1 cellular context compared by ENCODE assay signal in the genomic region with DNA sequence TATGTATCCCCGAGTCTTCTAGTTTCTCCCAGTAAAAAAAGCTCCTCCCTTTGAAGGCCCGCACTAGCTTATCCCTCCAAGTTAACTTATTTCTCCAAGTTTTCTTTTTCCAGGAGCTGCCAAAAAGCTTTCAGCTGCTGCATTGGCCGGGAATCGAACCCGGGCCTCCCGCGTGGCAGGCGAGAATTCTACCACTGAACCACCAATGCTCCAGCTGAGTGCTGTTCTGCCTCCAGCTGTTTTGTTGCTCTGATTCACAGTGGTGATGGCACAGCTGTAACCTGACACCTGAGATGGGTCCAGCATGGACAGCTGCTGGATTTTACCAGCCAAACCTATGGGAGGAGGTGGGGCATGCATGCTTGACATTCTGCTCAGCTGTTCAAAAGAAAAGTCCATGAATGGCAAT.
A peak's percentile ranks its signal among the peaks of the same experiment; 100 is the strongest.
TF ChIP-seq lines count a peak whose summit lies in the region.

No MANE protein-coding gene starts in this region.

TF ChIP-seq in HepG2, 621 proteins besides CTCF, POLR2A, EP300 and RAD21 (continued from another document and continues in another):
- no peak for TF ChIP-seq HNF4G (IDR thresholded peaks at IDR 0.05; ENCODE audit: borderline replicate concordance, low read depth, low read length)
- no peak for TF ChIP-seq HNF4G (CRISPR knock-in tag; IDR thresholded peaks at IDR 0.05; ENCODE audit: borderline replicate concordance, low read depth)
- no peak for TF ChIP-seq NAIF1 (CRISPR knock-in tag; IDR thresholded peaks at IDR 0.05; ENCODE audit: borderline replicate concordance)
- no peak for TF ChIP-seq ZNF296 (CRISPR knock-in tag; conservative IDR thresholded peaks at IDR 0.05)
- TF ChIP-seq ATM (IDR thresholded peaks at IDR 0.05; ENCODE audit: borderline replicate concordance), result no peak
- TF ChIP-seq, protein P1, sequence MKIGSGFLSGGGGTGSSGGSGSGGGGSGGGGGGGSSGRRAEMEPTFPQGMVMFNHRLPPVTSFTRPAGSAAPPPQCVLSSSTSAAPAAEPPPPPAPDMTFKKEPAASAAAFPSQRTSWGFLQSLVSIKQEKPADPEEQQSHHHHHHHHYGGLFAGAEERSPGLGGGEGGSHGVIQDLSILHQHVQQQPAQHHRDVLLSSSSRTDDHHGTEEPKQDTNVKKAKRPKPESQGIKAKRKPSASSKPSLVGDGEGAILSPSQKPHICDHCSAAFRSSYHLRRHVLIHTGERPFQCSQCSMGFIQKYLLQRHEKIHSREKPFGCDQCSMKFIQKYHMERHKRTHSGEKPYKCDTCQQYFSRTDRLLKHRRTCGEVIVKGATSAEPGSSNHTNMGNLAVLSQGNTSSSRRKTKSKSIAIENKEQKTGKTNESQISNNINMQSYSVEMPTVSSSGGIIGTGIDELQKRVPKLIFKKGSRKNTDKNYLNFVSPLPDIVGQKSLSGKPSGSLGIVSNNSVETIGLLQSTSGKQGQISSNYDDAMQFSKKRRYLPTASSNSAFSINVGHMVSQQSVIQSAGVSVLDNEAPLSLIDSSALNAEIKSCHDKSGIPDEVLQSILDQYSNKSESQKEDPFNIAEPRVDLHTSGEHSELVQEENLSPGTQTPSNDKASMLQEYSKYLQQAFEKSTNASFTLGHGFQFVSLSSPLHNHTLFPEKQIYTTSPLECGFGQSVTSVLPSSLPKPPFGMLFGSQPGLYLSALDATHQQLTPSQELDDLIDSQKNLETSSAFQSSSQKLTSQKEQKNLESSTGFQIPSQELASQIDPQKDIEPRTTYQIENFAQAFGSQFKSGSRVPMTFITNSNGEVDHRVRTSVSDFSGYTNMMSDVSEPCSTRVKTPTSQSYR (CRISPR knock-in tag; IDR thresholded peaks at IDR 0.05; ENCODE audit: borderline replicate concordance), result no peak
- no peak for TF ChIP-seq HNRNPH1 (optimal IDR thresholded peaks at IDR 0.05; ENCODE audit: low read depth, low read length)
- no peak for TF ChIP-seq ZFP82 (CRISPR knock-in tag; IDR thresholded peaks at IDR 0.05; ENCODE audit: borderline replicate concordance)
- TF ChIP-seq NR2F6 (IDR thresholded peaks at IDR 0.05), result no peak
- no peak for TF ChIP-seq NR2F6 (CRISPR knock-in tag; IDR thresholded peaks at IDR 0.05)
- no peak for TF ChIP-seq ZNF747 (CRISPR knock-in tag; IDR thresholded peaks at IDR 0.05; ENCODE audit: borderline replicate concordance)
- TF ChIP-seq ZNF326 (CRISPR knock-in tag; IDR thresholded peaks at IDR 0.05; ENCODE audit: borderline replicate concordance), result no peak
- no peak for TF ChIP-seq MYNN (CRISPR knock-in tag; IDR thresholded peaks at IDR 0.05; ENCODE audit: low read depth)
- TF ChIP-seq ZNF703 (CRISPR knock-in tag; IDR thresholded peaks at IDR 0.05; ENCODE audit: borderline replicate concordance), result no peak
- TF ChIP-seq POLR2AphosphoS2 (IDR thresholded peaks at IDR 0.05; ENCODE audit: low read depth, low read length), result no peak
- no peak for TF ChIP-seq CENPBD1 (CRISPR knock-in tag; IDR thresholded peaks at IDR 0.05; ENCODE audit: borderline replicate concordance, low read depth)
- no peak for TF ChIP-seq MXD1 (CRISPR knock-in tag; IDR thresholded peaks at IDR 0.05)
- TF ChIP-seq MATR3 (CRISPR knock-in tag; IDR thresholded peaks at IDR 0.05), result no peak
- TF ChIP-seq GTF3A (CRISPR knock-in tag; conservative IDR thresholded peaks at IDR 0.05), result no peak
- TF ChIP-seq ZNF776 (CRISPR knock-in tag; IDR thresholded peaks at IDR 0.05), result no peak
- TF ChIP-seq, protein P2, sequence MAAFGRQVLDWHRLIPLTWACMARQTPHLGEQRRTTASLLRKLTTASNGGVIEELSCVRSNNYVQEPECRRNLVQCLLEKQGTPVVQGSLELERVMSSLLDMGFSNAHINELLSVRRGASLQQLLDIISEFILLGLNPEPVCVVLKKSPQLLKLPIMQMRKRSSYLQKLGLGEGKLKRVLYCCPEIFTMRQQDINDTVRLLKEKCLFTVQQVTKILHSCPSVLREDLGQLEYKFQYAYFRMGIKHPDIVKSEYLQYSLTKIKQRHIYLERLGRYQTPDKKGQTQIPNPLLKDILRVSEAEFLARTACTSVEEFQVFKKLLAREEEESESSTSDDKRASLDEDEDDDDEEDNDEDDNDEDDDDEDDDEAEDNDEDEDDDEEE (CRISPR knock-in tag; IDR thresholded peaks at IDR 0.05), result no peak
- no peak for TF ChIP-seq ZFX (CRISPR knock-in tag; IDR thresholded peaks at IDR 0.05; ENCODE audit: low read depth)
- TF ChIP-seq SYNCRIP (IDR thresholded peaks at IDR 0.05; ENCODE audit: insufficient read depth, low read depth, low read length), result no peak
- TF ChIP-seq, protein P3, sequence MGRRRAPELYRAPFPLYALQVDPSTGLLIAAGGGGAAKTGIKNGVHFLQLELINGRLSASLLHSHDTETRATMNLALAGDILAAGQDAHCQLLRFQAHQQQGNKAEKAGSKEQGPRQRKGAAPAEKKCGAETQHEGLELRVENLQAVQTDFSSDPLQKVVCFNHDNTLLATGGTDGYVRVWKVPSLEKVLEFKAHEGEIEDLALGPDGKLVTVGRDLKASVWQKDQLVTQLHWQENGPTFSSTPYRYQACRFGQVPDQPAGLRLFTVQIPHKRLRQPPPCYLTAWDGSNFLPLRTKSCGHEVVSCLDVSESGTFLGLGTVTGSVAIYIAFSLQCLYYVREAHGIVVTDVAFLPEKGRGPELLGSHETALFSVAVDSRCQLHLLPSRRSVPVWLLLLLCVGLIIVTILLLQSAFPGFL (CRISPR knock-in tag; IDR thresholded peaks at IDR 0.05), result no peak
- TF ChIP-seq HNF4A (CRISPR knock-in tag; IDR thresholded peaks at IDR 0.05), result no peak
- no peak for TF ChIP-seq ZFP90 (CRISPR knock-in tag; IDR thresholded peaks at IDR 0.05; ENCODE audit: borderline replicate concordance)
- no peak for TF ChIP-seq JUND (CRISPR knock-in tag; IDR thresholded peaks at IDR 0.05)
- TF ChIP-seq KDM2A (CRISPR knock-in tag; IDR thresholded peaks at IDR 0.05; ENCODE audit: borderline replicate concordance, low read depth), result peak; percentile 33; the same call in 1 of the 2 replicates
- TF ChIP-seq KDM5B (CRISPR knock-in tag; IDR thresholded peaks at IDR 0.05; ENCODE audit: borderline replicate concordance), result no peak
- no peak for TF ChIP-seq ZNF329 (CRISPR knock-in tag; IDR thresholded peaks at IDR 0.05; ENCODE audit: low read depth)
- TF ChIP-seq NFE2L2 (IDR thresholded peaks at IDR 0.05; ENCODE audit: low read length), result no peak
- no peak for TF ChIP-seq ZNF333 (CRISPR knock-in tag; IDR thresholded peaks at IDR 0.05; ENCODE audit: borderline replicate concordance)
- no peak for TF ChIP-seq ZNF383 (CRISPR knock-in tag; IDR thresholded peaks at IDR 0.05; ENCODE audit: borderline replicate concordance)
- no peak for TF ChIP-seq RARG (CRISPR knock-in tag; IDR thresholded peaks at IDR 0.05; ENCODE audit: low read depth)
- no peak for TF ChIP-seq ETV6 (CRISPR knock-in tag; conservative IDR thresholded peaks at IDR 0.05)
- TF ChIP-seq, protein P4, sequence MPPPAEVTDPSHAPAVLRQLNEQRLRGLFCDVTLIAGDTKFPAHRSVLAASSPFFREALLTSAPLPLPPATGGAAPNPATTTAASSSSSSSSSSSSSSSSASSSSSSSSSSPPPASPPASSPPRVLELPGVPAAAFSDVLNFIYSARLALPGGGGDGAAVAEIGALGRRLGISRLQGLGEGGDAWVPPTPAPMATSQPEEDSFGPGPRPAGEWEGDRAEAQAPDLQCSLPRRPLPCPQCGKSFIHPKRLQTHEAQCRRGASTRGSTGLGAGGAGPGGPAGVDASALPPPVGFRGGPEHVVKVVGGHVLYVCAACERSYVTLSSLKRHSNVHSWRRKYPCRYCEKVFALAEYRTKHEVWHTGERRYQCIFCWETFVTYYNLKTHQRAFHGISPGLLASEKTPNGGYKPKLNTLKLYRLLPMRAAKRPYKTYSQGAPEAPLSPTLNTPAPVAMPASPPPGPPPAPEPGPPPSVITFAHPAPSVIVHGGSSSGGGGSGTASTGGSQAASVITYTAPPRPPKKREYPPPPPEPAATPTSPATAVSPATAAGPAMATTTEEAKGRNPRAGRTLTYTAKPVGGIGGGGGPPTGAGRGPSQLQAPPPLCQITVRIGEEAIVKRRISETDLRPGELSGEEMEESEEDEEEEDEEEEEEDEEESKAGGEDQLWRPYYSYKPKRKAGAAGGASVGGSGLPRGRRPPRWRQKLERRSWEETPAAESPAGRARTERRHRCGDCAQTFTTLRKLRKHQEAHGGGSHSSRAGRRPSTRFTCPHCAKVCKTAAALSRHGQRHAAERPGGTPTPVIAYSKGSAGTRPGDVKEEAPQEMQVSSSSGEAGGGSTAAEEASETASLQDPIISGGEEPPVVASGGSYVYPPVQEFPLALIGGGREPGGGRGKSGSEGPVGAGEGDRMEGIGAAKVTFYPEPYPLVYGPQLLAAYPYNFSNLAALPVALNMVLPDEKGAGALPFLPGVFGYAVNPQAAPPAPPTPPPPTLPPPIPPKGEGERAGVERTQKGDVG (CRISPR knock-in tag; IDR thresholded peaks at IDR 0.05; ENCODE audit: borderline replicate concordance), result no peak
- 0 out of 2 replicates have a peak, but pooled peaks have one; percentile 23 for TF ChIP-seq ZNF691 (CRISPR knock-in tag; IDR thresholded peaks at IDR 0.05; ENCODE audit: borderline replicate concordance, low read depth)
- TF ChIP-seq ZNF260 (CRISPR knock-in tag; IDR thresholded peaks at IDR 0.05; ENCODE audit: borderline replicate concordance, low read depth), result no peak
- TF ChIP-seq SP2 (CRISPR knock-in tag; IDR thresholded peaks at IDR 0.05), result no peak
- no peak for TF ChIP-seq MAX (IDR thresholded peaks at IDR 0.05)
- no peak for TF ChIP-seq KMT2A (CRISPR knock-in tag; IDR thresholded peaks at IDR 0.05)
- TF ChIP-seq ZMYM3 (CRISPR knock-in tag; IDR thresholded peaks at IDR 0.05), result no peak
- TF ChIP-seq ZNF746 (CRISPR knock-in tag; IDR thresholded peaks at IDR 0.05), result no peak
- no peak; the same call in 1 of the 2 replicates for TF ChIP-seq MYC (CRISPR knock-in tag; IDR thresholded peaks at IDR 0.05; ENCODE audit: borderline replicate concordance)
- 0 out of 2 replicates have a peak, but pooled peaks have one; percentile 24 for TF ChIP-seq ZNF335 (CRISPR knock-in tag; IDR thresholded peaks at IDR 0.05)
- no peak for TF ChIP-seq EHMT2 (IDR thresholded peaks at IDR 0.05; ENCODE audit: borderline replicate concordance, low read depth, low read length)
- TF ChIP-seq RARA (CRISPR knock-in tag; IDR thresholded peaks at IDR 0.05), result no peak
- TF ChIP-seq ISX (CRISPR knock-in tag; conservative IDR thresholded peaks at IDR 0.05), result no peak
- TF ChIP-seq ELF4 (CRISPR knock-in tag; IDR thresholded peaks at IDR 0.05; ENCODE audit: borderline replicate concordance), result no peak
- TF ChIP-seq MZF1 (CRISPR knock-in tag; IDR thresholded peaks at IDR 0.05; ENCODE audit: borderline replicate concordance), result no peak
- TF ChIP-seq ZNF24 (IDR thresholded peaks at IDR 0.05), result peak; percentile 96
- TF ChIP-seq ZNF143 (CRISPR knock-in tag; IDR thresholded peaks at IDR 0.05), result no peak
- TF ChIP-seq ONECUT2 (CRISPR knock-in tag; IDR thresholded peaks at IDR 0.05), result no peak
- 0 out of 2 replicates have a peak, but pooled peaks have one; percentile 36 for TF ChIP-seq ZNF317 (CRISPR knock-in tag; IDR thresholded peaks at IDR 0.05)
- no peak for TF ChIP-seq PTBP1 (IDR thresholded peaks at IDR 0.05; ENCODE audit: low read depth, low read length, poor library complexity, severe bottlenecking)
- peak; percentile 74 for TF ChIP-seq XRCC5 (optimal IDR thresholded peaks at IDR 0.05; ENCODE audit: low read length)
- TF ChIP-seq CBFB (CRISPR knock-in tag; IDR thresholded peaks at IDR 0.05), result no peak
- 0 out of 2 replicates have a peak, but pooled peaks have one; percentile 13 for TF ChIP-seq ZMYM2 (CRISPR knock-in tag; IDR thresholded peaks at IDR 0.05)
- no peak for TF ChIP-seq NCOR1 (IDR thresholded peaks at IDR 0.05; ENCODE audit: borderline replicate concordance, low read length)
- no peak for TF ChIP-seq MED8 (CRISPR knock-in tag; IDR thresholded peaks at IDR 0.05; ENCODE audit: insufficient replicate concordance)
- TF ChIP-seq ISL2 (CRISPR knock-in tag; IDR thresholded peaks at IDR 0.05), result no peak
- TF ChIP-seq ZNF629 (CRISPR knock-in tag; conservative IDR thresholded peaks at IDR 0.05), result peak; percentile 79
- no peak for TF ChIP-seq ZNF432 (CRISPR knock-in tag; IDR thresholded peaks at IDR 0.05; ENCODE audit: borderline replicate concordance)
- no peak for TF ChIP-seq ZNF33A (CRISPR knock-in tag; IDR thresholded peaks at IDR 0.05; ENCODE audit: borderline replicate concordance)
- TF ChIP-seq ZNF30 (CRISPR knock-in tag; IDR thresholded peaks at IDR 0.05), result no peak
- no peak for TF ChIP-seq TCF7L2 (IDR thresholded peaks at IDR 0.05; ENCODE audit: low read depth, low read length)
- TF ChIP-seq TBX2 (CRISPR knock-in tag; IDR thresholded peaks at IDR 0.05; ENCODE audit: borderline replicate concordance), result peak; percentile 17; the same call in 1 of the 2 replicates
- no peak for TF ChIP-seq NONO (IDR thresholded peaks at IDR 0.05)
- peak; percentile 80 for TF ChIP-seq NONO (CRISPR knock-in tag; conservative IDR thresholded peaks at IDR 0.05)
- TF ChIP-seq DBP (CRISPR knock-in tag; IDR thresholded peaks at IDR 0.05; ENCODE audit: not compliant biosample characterization), result no peak
- TF ChIP-seq, protein P5, sequence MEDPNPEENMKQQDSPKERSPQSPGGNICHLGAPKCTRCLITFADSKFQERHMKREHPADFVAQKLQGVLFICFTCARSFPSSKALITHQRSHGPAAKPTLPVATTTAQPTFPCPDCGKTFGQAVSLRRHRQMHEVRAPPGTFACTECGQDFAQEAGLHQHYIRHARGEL (CRISPR knock-in tag; IDR thresholded peaks at IDR 0.05), result no peak
